In genomic region chr9:72149231-72149975, GRCh38 we compare ENCODE assay signal across 1 cellular context.
TF ChIP-seq lines count a peak whose summit lies in the region.

TSS of gene GDA (plus strand) at chr9:72149440. CDS start at chr9:72149560, 120 bp downstream.

TF ChIP-seq in HepG2, 621 proteins besides CTCF, POLR2A, EP300 and RAD21 (continued from another document and continues in another):
- TF ChIP-seq SNAPC4 (CRISPR knock-in tag; IDR thresholded peaks at IDR 0.05): no peak
- TF ChIP-seq ZNF354B (CRISPR knock-in tag; IDR thresholded peaks at IDR 0.05): no peak
- TF ChIP-seq, protein P1, sequence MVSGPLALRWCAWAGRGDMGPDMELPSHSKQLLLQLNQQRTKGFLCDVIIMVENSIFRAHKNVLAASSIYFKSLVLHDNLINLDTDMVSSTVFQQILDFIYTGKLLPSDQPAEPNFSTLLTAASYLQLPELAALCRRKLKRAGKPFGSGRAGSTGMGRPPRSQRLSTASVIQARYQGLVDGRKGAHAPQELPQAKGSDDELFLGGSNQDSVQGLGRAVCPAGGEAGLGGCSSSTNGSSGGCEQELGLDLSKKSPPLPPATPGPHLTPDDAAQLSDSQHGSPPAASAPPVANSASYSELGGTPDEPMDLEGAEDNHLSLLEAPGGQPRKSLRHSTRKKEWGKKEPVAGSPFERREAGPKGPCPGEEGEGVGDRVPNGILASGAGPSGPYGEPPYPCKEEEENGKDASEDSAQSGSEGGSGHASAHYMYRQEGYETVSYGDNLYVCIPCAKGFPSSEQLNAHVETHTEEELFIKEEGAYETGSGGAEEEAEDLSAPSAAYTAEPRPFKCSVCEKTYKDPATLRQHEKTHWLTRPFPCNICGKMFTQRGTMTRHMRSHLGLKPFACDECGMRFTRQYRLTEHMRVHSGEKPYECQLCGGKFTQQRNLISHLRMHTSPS (CRISPR knock-in tag; IDR thresholded peaks at IDR 0.05; ENCODE audit: low read depth): no peak
- no peak for TF ChIP-seq TFAP4 (IDR thresholded peaks at IDR 0.05; ENCODE audit: borderline replicate concordance, low read depth)
- no peak for TF ChIP-seq ZHX1 (CRISPR knock-in tag; IDR thresholded peaks at IDR 0.05; ENCODE audit: low read depth)
- TF ChIP-seq SUZ12 (IDR thresholded peaks at IDR 0.05; ENCODE audit: low read depth, low read length): no peak
- TF ChIP-seq ZNF576 (CRISPR knock-in tag; IDR thresholded peaks at IDR 0.05): no peak
- TF ChIP-seq BORCS8-MEF2B (CRISPR knock-in tag; IDR thresholded peaks at IDR 0.05): peak; percentile 94
- no peak for TF ChIP-seq CHD4 (IDR thresholded peaks at IDR 0.05; ENCODE audit: borderline replicate concordance, low read length)
- no peak for TF ChIP-seq KDM5A (IDR thresholded peaks at IDR 0.05; ENCODE audit: borderline replicate concordance, low read length)
- TF ChIP-seq, protein P2, sequence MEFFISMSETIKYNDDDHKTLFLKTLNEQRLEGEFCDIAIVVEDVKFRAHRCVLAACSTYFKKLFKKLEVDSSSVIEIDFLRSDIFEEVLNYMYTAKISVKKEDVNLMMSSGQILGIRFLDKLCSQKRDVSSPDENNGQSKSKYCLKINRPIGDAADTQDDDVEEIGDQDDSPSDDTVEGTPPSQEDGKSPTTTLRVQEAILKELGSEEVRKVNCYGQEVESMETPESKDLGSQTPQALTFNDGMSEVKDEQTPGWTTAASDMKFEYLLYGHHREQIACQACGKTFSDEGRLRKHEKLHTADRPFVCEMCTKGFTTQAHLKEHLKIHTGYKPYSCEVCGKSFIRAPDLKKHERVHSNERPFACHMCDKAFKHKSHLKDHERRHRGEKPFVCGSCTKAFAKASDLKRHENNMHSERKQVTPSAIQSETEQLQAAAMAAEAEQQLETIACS (CRISPR knock-in tag; IDR thresholded peaks at IDR 0.05): peak; percentile 53; the same call in 1 of the 2 replicates
- 0 out of 2 replicates have a peak, but pooled peaks have one; percentile 50 for TF ChIP-seq SP2 (CRISPR knock-in tag; IDR thresholded peaks at IDR 0.05)
- TF ChIP-seq RBAK (CRISPR knock-in tag; IDR thresholded peaks at IDR 0.05): no peak
- TF ChIP-seq LCORL (IDR thresholded peaks at IDR 0.05): no peak
- 0 out of 2 replicates have a peak, but pooled peaks have one; percentile 37 for TF ChIP-seq LCORL (CRISPR knock-in tag; IDR thresholded peaks at IDR 0.05)
- no peak for TF ChIP-seq HOXD1 (CRISPR knock-in tag; IDR thresholded peaks at IDR 0.05)
- TF ChIP-seq, protein P3, sequence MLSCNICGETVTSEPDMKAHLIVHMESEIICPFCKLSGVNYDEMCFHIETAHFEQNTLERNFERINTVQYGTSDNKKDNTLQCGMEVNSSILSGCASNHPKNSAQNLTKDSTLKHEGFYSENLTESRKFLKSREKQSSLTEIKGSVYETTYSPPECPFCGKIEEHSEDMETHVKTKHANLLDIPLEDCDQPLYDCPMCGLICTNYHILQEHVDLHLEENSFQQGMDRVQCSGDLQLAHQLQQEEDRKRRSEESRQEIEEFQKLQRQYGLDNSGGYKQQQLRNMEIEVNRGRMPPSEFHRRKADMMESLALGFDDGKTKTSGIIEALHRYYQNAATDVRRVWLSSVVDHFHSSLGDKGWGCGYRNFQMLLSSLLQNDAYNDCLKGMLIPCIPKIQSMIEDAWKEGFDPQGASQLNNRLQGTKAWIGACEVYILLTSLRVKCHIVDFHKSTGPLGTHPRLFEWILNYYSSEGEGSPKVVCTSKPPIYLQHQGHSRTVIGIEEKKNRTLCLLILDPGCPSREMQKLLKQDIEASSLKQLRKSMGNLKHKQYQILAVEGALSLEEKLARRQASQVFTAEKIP (CRISPR knock-in tag; IDR thresholded peaks at IDR 0.05; ENCODE audit: borderline replicate concordance): no peak
- TF ChIP-seq ZNF44 (CRISPR knock-in tag; IDR thresholded peaks at IDR 0.05): no peak
- peak; percentile 72; the same call in 1 of the 2 replicates for TF ChIP-seq ZNF446 (CRISPR knock-in tag; IDR thresholded peaks at IDR 0.05)
- no peak for TF ChIP-seq NR2F2 (IDR thresholded peaks at IDR 0.05; ENCODE audit: borderline replicate concordance, low read depth)
- peak; percentile 59 for TF ChIP-seq KAT8 (CRISPR knock-in tag; IDR thresholded peaks at IDR 0.05)
- peak; percentile 90 for TF ChIP-seq KDM2A (CRISPR knock-in tag; IDR thresholded peaks at IDR 0.05; ENCODE audit: borderline replicate concordance, low read depth)
- TF ChIP-seq PHF5A (CRISPR knock-in tag; IDR thresholded peaks at IDR 0.05; ENCODE audit: low read depth, unreplicated experiment): no peak
- no peak for TF ChIP-seq TOE1 (CRISPR knock-in tag; IDR thresholded peaks at IDR 0.05)
- TF ChIP-seq TARDBP (CRISPR knock-in tag; IDR thresholded peaks at IDR 0.05): no peak
- TF ChIP-seq ZNF251 (CRISPR knock-in tag; IDR thresholded peaks at IDR 0.05): 0 out of 2 replicates have a peak, but pooled peaks have one; percentile 44
- no peak for TF ChIP-seq ZNF674 (CRISPR knock-in tag; IDR thresholded peaks at IDR 0.05; ENCODE audit: low read depth)
- no peak for TF ChIP-seq ZNF615 (CRISPR knock-in tag; IDR thresholded peaks at IDR 0.05; ENCODE audit: borderline replicate concordance)
- no peak for TF ChIP-seq RFX3 (CRISPR knock-in tag; IDR thresholded peaks at IDR 0.05)
- TF ChIP-seq ESRRA (CRISPR knock-in tag; IDR thresholded peaks at IDR 0.05; ENCODE audit: low read depth): no peak
- no peak for TF ChIP-seq PHB2 (IDR thresholded peaks at IDR 0.05; ENCODE audit: partially characterized antibody)
- TF ChIP-seq GTF3A (CRISPR knock-in tag; conservative IDR thresholded peaks at IDR 0.05): no peak
- TF ChIP-seq TOPORS (CRISPR knock-in tag; IDR thresholded peaks at IDR 0.05): 0 out of 2 replicates have a peak, but pooled peaks have one; percentile 28
- TF ChIP-seq, protein P4, sequence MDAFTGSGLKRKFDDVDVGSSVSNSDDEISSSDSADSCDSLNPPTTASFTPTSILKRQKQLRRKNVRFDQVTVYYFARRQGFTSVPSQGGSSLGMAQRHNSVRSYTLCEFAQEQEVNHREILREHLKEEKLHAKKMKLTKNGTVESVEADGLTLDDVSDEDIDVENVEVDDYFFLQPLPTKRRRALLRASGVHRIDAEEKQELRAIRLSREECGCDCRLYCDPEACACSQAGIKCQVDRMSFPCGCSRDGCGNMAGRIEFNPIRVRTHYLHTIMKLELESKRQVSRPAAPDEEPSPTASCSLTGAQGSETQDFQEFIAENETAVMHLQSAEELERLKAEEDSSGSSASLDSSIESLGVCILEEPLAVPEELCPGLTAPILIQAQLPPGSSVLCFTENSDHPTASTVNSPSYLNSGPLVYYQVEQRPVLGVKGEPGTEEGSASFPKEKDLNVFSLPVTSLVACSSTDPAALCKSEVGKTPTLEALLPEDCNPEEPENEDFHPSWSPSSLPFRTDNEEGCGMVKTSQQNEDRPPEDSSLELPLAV (CRISPR knock-in tag; conservative IDR thresholded peaks at IDR 0.05; ENCODE audit: low read depth): 0 out of 2 replicates have a peak, but pooled peaks have one; percentile 37
- TF ChIP-seq ZNF30 (CRISPR knock-in tag; IDR thresholded peaks at IDR 0.05): peak; percentile 65; the same call in 1 of the 2 replicates
- TF ChIP-seq, protein P5, sequence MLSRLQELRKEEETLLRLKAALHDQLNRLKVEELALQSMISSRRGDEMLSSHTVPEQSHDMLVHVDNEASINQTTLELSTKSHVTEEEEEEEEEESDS (CRISPR knock-in tag; IDR thresholded peaks at IDR 0.05; ENCODE audit: borderline replicate concordance): no peak
- no peak for TF ChIP-seq DNMT3B (CRISPR knock-in tag; conservative IDR thresholded peaks at IDR 0.05)
- TF ChIP-seq THAP11 (CRISPR knock-in tag; IDR thresholded peaks at IDR 0.05): no peak
- TF ChIP-seq ZNF367 (CRISPR knock-in tag; IDR thresholded peaks at IDR 0.05; ENCODE audit: borderline replicate concordance): no peak; the same call in 1 of the 2 replicates
- no peak for TF ChIP-seq DPF2 (CRISPR knock-in tag; IDR thresholded peaks at IDR 0.05; ENCODE audit: borderline replicate concordance, low read depth)
- peak; percentile 5; the same call in 1 of the 2 replicates for TF ChIP-seq RARA (CRISPR knock-in tag; IDR thresholded peaks at IDR 0.05)
- no peak for TF ChIP-seq HDAC6 (IDR thresholded peaks at IDR 0.05; ENCODE audit: low read depth, low read length)
- TF ChIP-seq RNF2 (conservative IDR thresholded peaks at IDR 0.05; ENCODE audit: low read depth): peak; percentile 79; the same call in 1 of the 2 replicates
- TF ChIP-seq NBN (conservative IDR thresholded peaks at IDR 0.05): no peak
- no peak for TF ChIP-seq ZNF737 (CRISPR knock-in tag; IDR thresholded peaks at IDR 0.05; ENCODE audit: borderline replicate concordance)
- no peak for TF ChIP-seq MLLT10 (CRISPR knock-in tag; IDR thresholded peaks at IDR 0.05)
- TF ChIP-seq ZNF10 (CRISPR knock-in tag; IDR thresholded peaks at IDR 0.05; ENCODE audit: borderline replicate concordance, low read depth): no peak
- TF ChIP-seq ZNF260 (CRISPR knock-in tag; IDR thresholded peaks at IDR 0.05; ENCODE audit: borderline replicate concordance, low read depth): no peak
- no peak; the same call in 1 of the 2 replicates for TF ChIP-seq KLF12 (CRISPR knock-in tag; IDR thresholded peaks at IDR 0.05; ENCODE audit: borderline replicate concordance)
- TF ChIP-seq NFIB (CRISPR knock-in tag; IDR thresholded peaks at IDR 0.05; ENCODE audit: borderline replicate concordance): no peak
- TF ChIP-seq ZNF629 (CRISPR knock-in tag; conservative IDR thresholded peaks at IDR 0.05): peak; percentile 21; the same call in 1 of the 2 replicates
- TF ChIP-seq ETV6 (CRISPR knock-in tag; conservative IDR thresholded peaks at IDR 0.05): peak; percentile 62; the same call in 1 of the 2 replicates
- TF ChIP-seq SIX1 (CRISPR knock-in tag; IDR thresholded peaks at IDR 0.05; ENCODE audit: borderline replicate concordance): no peak
- no peak for TF ChIP-seq CREM (IDR thresholded peaks at IDR 0.05)
- TF ChIP-seq CREM (CRISPR knock-in tag; IDR thresholded peaks at IDR 0.05): no peak
- no peak for TF ChIP-seq CHD2 (IDR thresholded peaks at IDR 0.05; ENCODE audit: low read depth, low read length)
- TF ChIP-seq ZNF3 (CRISPR knock-in tag; IDR thresholded peaks at IDR 0.05): no peak
- TF ChIP-seq NFYB (CRISPR knock-in tag; IDR thresholded peaks at IDR 0.05): no peak
- no peak for TF ChIP-seq U2AF2 (IDR thresholded peaks at IDR 0.05; ENCODE audit: low read depth, low read length)
- no peak for TF ChIP-seq SMAD9 (CRISPR knock-in tag; IDR thresholded peaks at IDR 0.05)
- no peak for TF ChIP-seq RCOR2 (CRISPR knock-in tag; IDR thresholded peaks at IDR 0.05)
- TF ChIP-seq FOXO1 (CRISPR knock-in tag; IDR thresholded peaks at IDR 0.05): peak; percentile 42; the same call in 1 of the 2 replicates
- TF ChIP-seq GTF2F1 (IDR thresholded peaks at IDR 0.05; ENCODE audit: low read length): no peak
